ENCODE assay signal across 1 cellular context in genomic region chr1:204341380-204341779, GRCh38.
TF ChIP-seq lines count a peak whose summit lies in the region.

No MANE protein-coding gene starts in this region.

TF ChIP-seq in GM23338, 12 proteins besides CTCF, POLR2A, EP300 and RAD21 (continued from another document):
- TF ChIP-seq ZNF462 (CRISPR knock-in tag; IDR thresholded peaks at IDR 0.05) (no peak), CREB1 (CRISPR knock-in tag; IDR thresholded peaks at IDR 0.05; ENCODE audit: low read depth) (no peak), REST (IDR thresholded peaks at IDR 0.05; ENCODE audit: unreplicated experiment) (no peak), ETS1 (IDR thresholded peaks at IDR 0.05) (no peak), POLR2AphosphoS5 (IDR thresholded peaks at IDR 0.05; ENCODE audit: low read depth) (no peak), JUNB (IDR thresholded peaks at IDR 0.05; ENCODE audit: unreplicated experiment) (no peak), NANOG (IDR thresholded peaks at IDR 0.05; ENCODE audit: borderline replicate concordance) (no peak)
